In the genomic region with DNA sequence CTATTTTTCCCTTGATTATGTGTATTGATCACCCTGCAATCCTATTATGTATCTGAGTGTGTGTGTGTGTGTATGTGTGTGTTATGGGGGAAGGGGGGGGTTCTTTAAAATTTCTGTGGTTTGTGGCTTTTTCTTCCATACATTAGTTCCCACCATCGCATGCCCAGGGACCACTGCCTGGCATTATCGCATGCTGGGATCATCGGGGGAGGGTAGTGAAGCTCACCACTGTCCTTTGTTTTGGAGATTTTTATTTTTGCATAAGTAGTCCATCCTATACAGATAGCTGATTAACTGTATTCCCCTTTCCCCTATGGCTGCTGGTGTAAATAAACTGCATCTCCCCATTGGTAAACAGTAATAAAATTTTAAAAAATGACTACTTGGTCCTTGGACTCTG, we compare ENCODE assay signal across 13 cellular contexts. TPM values are rescaled to one million over a fixed set of nuclear protein-coding genes. Genes with fewer than 3 reads are reported as not detected.
A peak's percentile ranks its signal among the peaks of the same experiment; 100 is the strongest.
DNase-seq lines count a peak whose midpoint lies in the region; ATAC-seq, FAIRE-seq and TF ChIP-seq lines count a peak whose summit lies in the region.
"Had no signal": no experiment of that assay in that cellular context is flagged by ENCODE, and none has a peak within 500 bp of the region (broad histone marks: within the 10 kb centered on the region; RNA-seq: fewer than 3 reads in every experiment).

No MANE protein-coding gene starts in this region.

- no peak for FAIRE-seq in HepG2 (lab: Jason Lieb, UNC)
- FAIRE-seq: RCC 7860 had no signal

- H3K36me3 ChIP-seq in HepG2 (replicated peaks in 1 of 2; ENCODE audit: control insufficient read depth in 1 of 2, insufficient read depth in 2 of 2, low read length in 2 of 2) (no peaks in the 10 kb centered on the region; a peak in 1 of 5 replicates), right lobe of liver (peaks cover 0 to 3% (median 1%) of the 10 kb centered on the region in 4 donors)
- H3K36me3 ChIP-seq: thoracic aorta had no signal

- TF ChIP-seq POLR2A in HepG2 (IDR thresholded peaks at IDR 0.05; ENCODE audit: insufficient read depth in 1 of 2, low read depth in 2 of 2, low read length in 2 of 2) = 0 out of 4 replicates have a peak, but pooled peaks of 1 of the 2 experiments have one; percentile 13
- TF ChIP-seq POLR2A in right lobe of liver (IDR thresholded peaks at IDR 0.05) = no peak

- no peaks in the 10 kb centered on the region for H3K27me3 Mint-ChIP-seq in memory B cell
- no peaks in the 10 kb centered on the region for H3K27me3 Mint-ChIP-seq in activated CD8-positive, alpha-beta T cell treated with anti-CD3 and anti-CD28 coated beads for 36 hours

- no peaks in the 10 kb centered on the region for H3K9me3 Mint-ChIP-seq in memory B cell
- no peaks in the 10 kb centered on the region for H3K9me3 Mint-ChIP-seq in activated CD8-positive, alpha-beta T cell treated with anti-CD3 and anti-CD28 coated beads for 36 hours

- H3K27ac ChIP-seq in HepG2 (ENCODE audit: extremely low read length, insufficient read depth, low read length) (no peak overlapping the region), right lobe of liver (no peak overlapping the region)
- H3K27ac ChIP-seq: HL-60, thoracic aorta had no signal

- H3K4me1 ChIP-seq in HepG2 (ENCODE audit: insufficient read depth, low read length) (peaks cover 32% of the 10 kb centered on the region), right lobe of liver (peaks cover 0 to 28% (median 8%) of the 10 kb centered on the region in 4 donors)

- peaks cover 39% of the 10 kb centered on the region for H3K79me2 ChIP-seq in HepG2 (ENCODE audit: insufficient read depth, low read length)

- H3K4me3 ChIP-seq in HepG2 (replicated peaks in 1 of 3; ENCODE audit: insufficient read depth in 1 of 3, low read depth in 2 of 3, low read length in 3 of 3) (no peak overlapping the region; a peak in 1 of 6 replicates), right lobe of liver (no peak overlapping the region), astrocyte of the cerebellum (ENCODE audit: low read depth, low read length) (peak overlapping the region; percentile 81)

- no peak for DNase-seq in HepG2 (ENCODE audit: low spot score)
- no peak for DNase-seq in right lobe of liver
- DNase-seq in astrocyte of the cerebellum (ENCODE audit: low read depth) = no peak
- no peak for DNase-seq in memory B cell (ENCODE audit: low spot score in 2 of 2)
- DNase-seq in activated CD8-positive, alpha-beta T cell treated with anti-CD3 and anti-CD28 coated beads for 36 hours = no peak
- no peak for DNase-seq in NCI-H2196 treated with DMSO at 0.1 percent for 48 hours (lab: John Stamatoyannopoulos, UW; ENCODE audit: unreplicated experiment)
- DNase-seq: NCI-H1694 treated with DMSO at 0.1 percent for 48 hours; stimulated activated CD4-positive, alpha-beta T cell treated with anti-CD3 and anti-CD28 coated beads, Interleukin-4, amount 100 ng/mL, for 4 hours had no signal

- 100% methylated on average over 3 of the region's 3 CpGs for WGBS in HepG2 (ENCODE audit: low lambda C conversion rate)
- WGBS in right lobe of liver (ENCODE audit: insufficient coverage, low coverage, low lambda C conversion rate, missing lambda C conversion rate) = 76% methylated on average over 3 of the region's 3 CpGs

- in situ Hi-C loops in HepG2 (cut with HindIII; ENCODE audit: extremely low pct_ligation_motif_present, low pct_unique_long_range_greater_than_20kb) = no loop called here
- in situ Hi-C loops in astrocyte of the cerebellum (cut with HindIII; ENCODE audit: low sequenced_read_pairs) = no loop called here

- H3K4me3 Mint-ChIP-seq in memory B cell = peak overlapping the region; percentile 12
- H3K4me3 Mint-ChIP-seq in activated CD8-positive, alpha-beta T cell treated with anti-CD3 and anti-CD28 coated beads for 36 hours = no peak overlapping the region

- H4K20me1 ChIP-seq in HepG2 (ENCODE audit: insufficient read depth, low read length) = peaks cover 23% of the 10 kb centered on the region

- no peak overlapping the region for H2AFZ ChIP-seq in HepG2 (ENCODE audit: low read length)

- H3K4me1 Mint-ChIP-seq in memory B cell = peaks cover 37% of the 10 kb centered on the region
- peaks cover 38% of the 10 kb centered on the region for H3K4me1 Mint-ChIP-seq in activated CD8-positive, alpha-beta T cell treated with anti-CD3 and anti-CD28 coated beads for 36 hours (ENCODE audit: low read depth)

- peak overlapping the region; percentile 99 for H3K27ac Mint-ChIP-seq in memory B cell
- no peak overlapping the region for H3K27ac Mint-ChIP-seq in activated CD8-positive, alpha-beta T cell treated with anti-CD3 and anti-CD28 coated beads for 36 hours

- ATAC-seq in HepG2 = no peak
- ATAC-seq in right lobe of liver = no peak
- ATAC-seq in memory B cell (ENCODE audit: low read depth) = no peak
- ATAC-seq in activated CD8-positive, alpha-beta T cell treated with anti-CD3 and anti-CD28 coated beads for 36 hours = no peak
- ATAC-seq in HG02571 (IDR thresholded peaks at IDR 0.05; ENCODE audit: unreplicated experiment) = no peak
- no peak for ATAC-seq in GM21717 (IDR thresholded peaks at IDR 0.05; ENCODE audit: unreplicated experiment)

- H3K27me3 ChIP-seq in HepG2 (ENCODE audit: control insufficient read depth in 1 of 2, insufficient read depth in 2 of 2, low read length in 2 of 2) = no peaks in the 10 kb centered on the region
- no peaks in the 10 kb centered on the region for H3K27me3 ChIP-seq in right lobe of liver

- peaks cover 17% of the 10 kb centered on the region for H3K36me3 Mint-ChIP-seq in memory B cell
- H3K36me3 Mint-ChIP-seq in activated CD8-positive, alpha-beta T cell treated with anti-CD3 and anti-CD28 coated beads for 36 hours (ENCODE audit: low read depth) = peaks cover 59% of the 10 kb centered on the region

- no peak for TF ChIP-seq CTCF in HepG2 (CRISPR knock-in tag; IDR thresholded peaks at IDR 0.05)
- TF ChIP-seq CTCF in right lobe of liver (IDR thresholded peaks at IDR 0.05) = no peak
- TF ChIP-seq CTCF in astrocyte of the cerebellum (IDR thresholded peaks at IDR 0.05; ENCODE audit: low read depth, low read length, missing control alignments) = no peak
- no peak for TF ChIP-seq CTCF in activated CD8-positive, alpha-beta T cell treated with anti-CD3 and anti-CD28 coated beads for 36 hours (IDR thresholded peaks at IDR 0.05)

- intact Hi-C loops in HepG2 (cut with micrococcal nuclease; ENCODE audit: unreplicated experiment) (no loop called here), right lobe of liver (cut with DNase I) (no loop called here)
- intact Hi-C loops in activated CD8-positive, alpha-beta T cell treated with anti-CD3 and anti-CD28 coated beads for 36 hours (cut with micrococcal nuclease) = loop anchor here (2.0 kb wide), 1 partner anchor 14 kb away; no protein-coding TSS in a partner anchor

- peak overlapping the region; percentile 89 for H3K4me2 ChIP-seq in HepG2 (ENCODE audit: low read depth, low read length)

- 0 out of 2 replicates have a peak overlapping the region, but pooled peaks have one; percentile 7 for H3K9ac ChIP-seq in HepG2 (ENCODE audit: insufficient read depth, low read depth, low read length)

- TF ChIP-seq RAD21 in HepG2 (CRISPR knock-in tag; IDR thresholded peaks at IDR 0.05) = no peak

- no TSS peak for BruUV-seq in HepG2 (replicated peaks; lab: Mats Ljungman, UMichigan)

- H3K9me3 ChIP-seq in HepG2 (ENCODE audit: low read length) (no peaks in the 10 kb centered on the region), right lobe of liver (no peaks in the 10 kb centered on the region)
- H3K9me3 ChIP-seq: thoracic aorta had no signal

- POLR2A ChIA-PET in HepG2 (lab: Yijun Ruan, JAX) = no interaction called here
- POLR2A ChIA-PET in activated CD8-positive, alpha-beta T cell treated with anti-CD3 and anti-CD28 coated beads for 36 hours (lab: Charles Lee) = no interaction called here

- TF ChIP-seq EP300 in HepG2 (IDR thresholded peaks at IDR 0.05; ENCODE audit: low read depth in 2 of 2, low read length in 2 of 2) = no peak
- TF ChIP-seq EP300 in HepG2 (CRISPR knock-in tag; IDR thresholded peaks at IDR 0.05; ENCODE audit: borderline replicate concordance) = no peak

- CTCF ChIA-PET in HepG2 (lab: Yijun Ruan, JAX; ENCODE audit: low intra/inter-chr PET ratio, low total read pairs) = no interaction called here
- CTCF ChIA-PET in activated CD8-positive, alpha-beta T cell treated with anti-CD3 and anti-CD28 coated beads for 36 hours (lab: Charles Lee) = no interaction called here

TF ChIP-seq in HepG2, 621 proteins besides CTCF, POLR2A, EP300 and RAD21 (continues in another document):
- no peak for TF ChIP-seq ZFP36L2 (CRISPR knock-in tag; IDR thresholded peaks at IDR 0.05)
- TF ChIP-seq ZNF136 (CRISPR knock-in tag; IDR thresholded peaks at IDR 0.05; ENCODE audit: low read depth) = no peak
- TF ChIP-seq CBX2 (IDR thresholded peaks at IDR 0.05; ENCODE audit: low read depth, low read length) = no peak
- no peak for TF ChIP-seq CBX2 (CRISPR knock-in tag; IDR thresholded peaks at IDR 0.05; ENCODE audit: low read depth)
- no peak for TF ChIP-seq ZNF615 (CRISPR knock-in tag; IDR thresholded peaks at IDR 0.05; ENCODE audit: borderline replicate concordance)

RNA-seq across cellular contexts. Expression of gene ATXN7L3B, which starts 3.4 kb away (rescaled TPM):
- total RNA-seq in HepG2 (2016; rRNA removed; fragmentation: Illumina TruSeq; extraction: Trizol) (23.8 and 34.9 TPM in 2 replicates), right lobe of liver (10 to 100 TPM; 10.8 to 16.6 (median 11.7) TPM)
- total RNA-seq in HepG2 (2016; cell fraction: cytosol; rRNA removed; fragmentation: Illumina TruSeq; extraction: Trizol; ENCODE audit: low read depth) = 2.3 and 2.7 TPM in 2 replicates
- 24.1 and 33.1 TPM in 2 replicates for total RNA-seq in HepG2 (2016; cell fraction: insoluble cytoplasmic fraction; rRNA removed; fragmentation: Illumina TruSeq; extraction: Trizol)
- total RNA-seq in HepG2 (2016; cell fraction: membrane; rRNA removed; fragmentation: Illumina TruSeq; extraction: Trizol) = 13.8 and 14.3 TPM in 2 replicates
- 24.5 and 24.9 TPM in 2 replicates for total RNA-seq in HepG2 (2016; cell fraction: nucleus; rRNA removed; fragmentation: Illumina TruSeq; extraction: Trizol)
- 18.0 and 20.1 TPM in 2 replicates for polyA plus RNA-seq in HepG2 (2011; rRNA removed)
- 12.2 and 18.2 TPM in 2 replicates for polyA plus RNA-seq in HepG2 (2011; cell fraction: cytosol; rRNA removed)
- 8.6 and 11.0 TPM in 2 replicates for polyA plus RNA-seq in HepG2 (2011; cell fraction: nucleus; rRNA removed)
- 19.9 and 21.5 TPM in 2 replicates for polyA plus RNA-seq in HepG2 (2012)
- polyA plus RNA-seq in HepG2 (2016; cell fraction: cytosol; fragmentation: Illumina TruSeq; extraction: Trizol; ENCODE audit: low read depth) = 1.4 and 1.5 TPM in 2 replicates
- 37.9 and 38.8 TPM in 2 replicates for polyA plus RNA-seq in HepG2 (2016; cell fraction: insoluble cytoplasmic fraction; fragmentation: Illumina TruSeq; extraction: Trizol; ENCODE audit: low read depth)
- 7.9 and 8.5 TPM in 2 replicates for polyA plus RNA-seq in HepG2 (2016; cell fraction: membrane; fragmentation: Illumina TruSeq; extraction: Trizol; ENCODE audit: low read depth)
- 24.0 and 25.3 TPM in 2 replicates for polyA plus RNA-seq in HepG2 (2016; cell fraction: nucleus; fragmentation: Illumina TruSeq; extraction: Trizol; ENCODE audit: insufficient read depth, low read depth)
- 21.7 and 27.2 TPM in 2 replicates for polyA minus RNA-seq in HepG2 (2011; rRNA and poly(A)+ RNA removed; ENCODE audit: low replicate concordance)
- 16.2 and 17.8 TPM in 2 replicates for polyA minus RNA-seq in HepG2 (2011; cell fraction: cytosol; rRNA and poly(A)+ RNA removed)
- 27.8 and 29.2 TPM in 2 replicates for polyA minus RNA-seq in HepG2 (2011; cell fraction: nucleus; rRNA and poly(A)+ RNA removed)
- 10 to 100 TPM; 18.9 to 20.2 TPM for total RNA-seq in activated CD8-positive, alpha-beta T cell treated with anti-CD3 and anti-CD28 coated beads for 36 hours
